In the genomic region with DNA sequence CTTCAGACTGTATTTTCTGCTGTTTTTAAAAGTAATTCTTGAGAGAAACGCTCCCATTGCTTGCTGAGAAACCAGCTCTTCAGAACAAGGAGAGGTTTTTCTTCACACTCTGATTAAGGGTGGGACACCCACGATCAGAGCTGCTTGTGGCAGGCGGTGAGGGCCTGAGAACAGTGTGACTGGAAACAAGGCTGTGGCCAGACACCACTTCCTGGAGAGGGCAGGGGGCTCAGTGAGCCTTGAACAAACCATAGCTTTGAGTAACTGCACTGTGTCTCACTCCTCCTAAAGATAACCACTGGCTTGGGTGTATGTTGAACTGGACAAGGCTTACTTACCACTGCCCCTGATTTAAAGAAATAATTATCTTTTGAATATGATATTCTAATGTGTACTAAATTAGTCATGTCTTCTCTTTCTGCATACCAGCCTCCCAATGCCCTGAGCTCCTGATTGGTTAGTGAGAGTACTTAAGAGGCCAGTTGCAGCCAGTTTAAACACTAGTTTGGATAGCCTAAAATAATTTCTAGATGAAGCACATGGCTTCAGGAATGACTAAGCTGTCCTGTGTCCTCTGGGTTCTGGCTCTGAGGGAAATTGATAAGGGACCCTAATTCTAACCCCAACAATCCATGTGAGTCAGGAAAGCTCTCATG, we compare ENCODE assay signal across 8 cellular contexts. TPM values are rescaled to one million over a fixed set of nuclear protein-coding genes. Genes with fewer than 3 reads are reported as not detected.
DNase-seq lines count a peak whose midpoint lies in the region; TF ChIP-seq lines count a peak whose summit lies in the region.

No MANE protein-coding gene starts in this region.

- BruUV-seq in OCI-LY7 (replicated peaks; lab: Mats Ljungman, UMichigan), result no TSS peak

- intact Hi-C loops in OCI-LY7 (cut with micrococcal nuclease; ENCODE audit: unreplicated experiment), result no loop called here

- H3K36me3 ChIP-seq in GM23248 (ENCODE audit: low read depth), result no peaks in the 10 kb centered on the region
- peaks cover 47% of the 10 kb centered on the region for H3K36me3 ChIP-seq in OCI-LY7 (ENCODE audit: insufficient read depth, low read length)

- H3K27ac ChIP-seq in GM23248, result no peak overlapping the region
- no peak overlapping the region for H3K27ac ChIP-seq in OCI-LY7 (ENCODE audit: low read depth, low read length, poor library complexity, severe bottlenecking)

- H3K4me1 ChIP-seq in GM23248 (ENCODE audit: insufficient read depth) (0 out of 2 replicates have a peak, but pooled peaks cover 9% of the 10 kb centered on the region), OCI-LY7 (ENCODE audit: insufficient read depth, low read length, poor library complexity, severe bottlenecking) (peaks cover 49% of the 10 kb centered on the region)

- no peaks in the 10 kb centered on the region for H3K79me2 ChIP-seq in GM23248 (ENCODE audit: insufficient read depth)
- H3K79me2 ChIP-seq in OCI-LY7 (ENCODE audit: insufficient read depth, low read depth, low read length), result no peaks in the 10 kb centered on the region

- no peaks in the 10 kb centered on the region for H3K27me3 ChIP-seq in GM23248 (replicated peaks; ENCODE audit: insufficient read depth)

- H3K9me3 ChIP-seq in GM23248 (ENCODE audit: low read depth), result no peaks in the 10 kb centered on the region
- H3K9me3 ChIP-seq in OCI-LY7 (ENCODE audit: low read length), result peaks cover 6% of the 10 kb centered on the region; the same call in 1 of the 2 replicates

- POLR2A ChIA-PET in OCI-LY7 (lab: Charles Lee), result interaction anchor here (0.7 to 1.3 kb wide), 2 partner anchors 9 to 10 kb away, joined by 3 to 4 read pairs; no protein-coding TSS in a partner anchor

- no peak overlapping the region for H3K4me2 ChIP-seq in GM23248 (ENCODE audit: unreplicated experiment)
- no peak overlapping the region for H3K4me2 ChIP-seq in OCI-LY7 (ENCODE audit: low read length)

- H2AFZ ChIP-seq in GM23248, result no peak overlapping the region
- H2AFZ ChIP-seq in OCI-LY7 (ENCODE audit: low read length), result no peak overlapping the region

- H3K4me3 ChIP-seq in GM12864 (ENCODE audit: low read depth, low read length), result no peak overlapping the region
- no peak overlapping the region for H3K4me3 ChIP-seq in GM23248
- H3K4me3 ChIP-seq in OCI-LY7 (ENCODE audit: low read depth, low read length, poor library complexity, severe bottlenecking), result no peak overlapping the region
- no peak overlapping the region for H3K4me3 ChIP-seq in epithelial cell of esophagus (ENCODE audit: low read length)

- 98 to 100% methylated on average over 1 to 3 of the region's 3 CpGs for WGBS in GM23248 (ENCODE audit: low coverage in 1 of 2, low lambda C conversion rate in 2 of 2, missing lambda C conversion rate in 2 of 2), 2 experiments

- CTCF ChIA-PET in OCI-LY7 (lab: Charles Lee; ENCODE audit: unreplicated experiment), result no interaction called here

- peak; percentile 36 for DNase-seq in GM12864 (ENCODE audit: low read depth)
- DNase-seq in GM23248, result peak; percentile 5
- DNase-seq in OCI-LY7 (ENCODE audit: low spot score), result peak; percentile 29
- DNase-seq in epithelial cell of esophagus (ENCODE audit: low read depth), result peak; percentile 2
- no peak for DNase-seq in OCI-M2 (lab: John Stamatoyannopoulos, UW; ENCODE audit: unreplicated experiment)
- no peak for DNase-seq in NCI-H2171 (lab: John Stamatoyannopoulos, UW)
- DNase-seq in DMS153 treated with DMSO at 0.1 percent for 48 hours (lab: John Stamatoyannopoulos, UW; ENCODE audit: unreplicated experiment), result no peak
- no peak for DNase-seq in NCI-H1436 (lab: John Stamatoyannopoulos, UW)

- H3K9me2 ChIP-seq in GM23248 (ENCODE audit: insufficient read depth) (no peaks in the 10 kb centered on the region), OCI-LY7 (ENCODE audit: insufficient read depth, low read length) (no peaks in the 10 kb centered on the region)

- in situ Hi-C loops in GM23248 (cut with MboI), result no loop called here

- H3K9ac ChIP-seq in GM23248, result no peak overlapping the region

- H3F3A ChIP-seq in GM23248 (ENCODE audit: insufficient read depth), result no peaks in the 10 kb centered on the region

- H4K20me1 ChIP-seq in GM23248 (ENCODE audit: insufficient read depth) (no peaks in the 10 kb centered on the region), OCI-LY7 (ENCODE audit: insufficient read depth, low read length) (no peaks in the 10 kb centered on the region)

- TF ChIP-seq CTCF in GM12864 (IDR thresholded peaks at IDR 0.05; ENCODE audit: low read depth, low read length, missing control alignments) (no peak), OCI-LY7 (conservative IDR thresholded peaks at IDR 0.05; ENCODE audit: low read length) (no peak), epithelial cell of esophagus (IDR thresholded peaks at IDR 0.05; ENCODE audit: insufficient read depth, low read depth, low read length, missing control alignments) (no peak)

RNA-seq across cellular contexts. Expression of a gene that starts 3.7 kb away (rescaled TPM):
- not detected in 2 replicates for total RNA-seq in GM23248 (2014; rRNA removed; shearing (Covaris generic))
- polyA plus RNA-seq in GM23248 (2016; fragmentation: Nextera tagmentation; extraction: Ambion mirVana), result 0.13 TPM in 1 of 2 replicates, not detected in the other
- total RNA-seq in OCI-LY7 (2014; rRNA removed; shearing (Covaris generic)), result not detected in 2 replicates
- 0.20 and 0.53 TPM in 2 replicates for total RNA-seq in OCI-LY7 (2022)

RNA-seq across cellular contexts. Expression of a gene that starts 31.5 kb away (rescaled TPM):
- total RNA-seq in GM23248 (2014; rRNA removed; shearing (Covaris generic)), result not detected in 2 replicates
- polyA plus RNA-seq in GM23248 (2016; fragmentation: Nextera tagmentation; extraction: Ambion mirVana), result 0.09 TPM in 1 of 2 replicates, not detected in the other
- not detected in 2 replicates for total RNA-seq in OCI-LY7 (2014; rRNA removed; shearing (Covaris generic))
- not detected in 2 replicates for total RNA-seq in OCI-LY7 (2022)

Comparison
In these comparisons a context has a peak if more than half of its experiments do, and no peak if none do; other contexts are left out.
1. DNase-seq: peak in GM12864 (single experiment), GM23248 (single experiment), OCI-LY7 (single experiment) and epithelial cell of esophagus (single experiment); none in OCI-M2 (single experiment), NCI-H2171 (single experiment), DMS153 treated with DMSO at 0.1 percent for 48 hours (single experiment) and NCI-H1436 (single experiment).